In genomic region chr7:4144171-4144701, GRCh38 we compare ENCODE assay signal across 20 cellular contexts.
DNase-seq lines count a peak whose midpoint lies in the region; ATAC-seq, FAIRE-seq and TF ChIP-seq lines count a peak whose summit lies in the region.
"Had no signal": no experiment of that assay in that cellular context is flagged by ENCODE, and none has a peak within 500 bp of the region (broad histone marks: within the 10 kb centered on the region; RNA-seq: fewer than 3 reads in every experiment).

No MANE protein-coding gene starts in this region.

- H3K79me2 ChIP-seq in astrocyte (ENCODE audit: insufficient read depth, low read length): no peaks in the 10 kb centered on the region

- no peaks in the 10 kb centered on the region for H3K27me3 ChIP-seq in astrocyte (ENCODE audit: insufficient read depth, low read length)
- H3K27me3 ChIP-seq in stomach smooth muscle (ENCODE audit: control insufficient read depth in 1 of 2, insufficient read depth in 2 of 2, low read length in 2 of 2): no peaks in the 10 kb centered on the region
- H3K27me3 ChIP-seq: pancreas had no signal

- no peak overlapping the region for H3K27ac Mint-ChIP-seq in T-helper 2 cell treated with Interferon-gamma antibody and Interleukin-4, amounts not matched to agents 5 μg/mL and 100 μg/mL, for 36 hours
- H3K27ac Mint-ChIP-seq in astrocyte (ENCODE audit: unreplicated experiment) (no peak overlapping the region), mesothelial cell of epicardium (no peak overlapping the region)
- H3K27ac Mint-ChIP-seq: CD4-positive, CD25-positive, alpha-beta regulatory T cell; T-cell had no signal

- H3K4me3 ChIP-seq in astrocyte (ENCODE audit: insufficient read depth, low read depth, low read length) (no peak overlapping the region), stomach smooth muscle (ENCODE audit: low read length in 2 of 2) (peak overlapping the region; percentile 58 to 66)
- H3K4me3 ChIP-seq: lung, pancreas had no signal

- H3K9ac ChIP-seq in astrocyte (ENCODE audit: low read length): no peak overlapping the region
- H3K9ac ChIP-seq in stomach smooth muscle (ENCODE audit: low read length in 2 of 2): no peak overlapping the region

- peak overlapping the region; percentile 34 for H2AFZ ChIP-seq in astrocyte (ENCODE audit: low read depth, low read length)

- peak overlapping the region; percentile 34 for H3K4me3 Mint-ChIP-seq in T-helper 2 cell treated with Interferon-gamma antibody and Interleukin-4, amounts not matched to agents 5 μg/mL and 100 μg/mL, for 36 hours
- H3K4me3 Mint-ChIP-seq in astrocyte (ENCODE audit: unreplicated experiment): no peak overlapping the region
- peak overlapping the region; percentile 65 for H3K4me3 Mint-ChIP-seq in mesothelial cell of epicardium
- H3K4me3 Mint-ChIP-seq: CD4-positive, CD25-positive, alpha-beta regulatory T cell had no signal

- no peak overlapping the region for H3K27ac ChIP-seq in astrocyte (ENCODE audit: low read depth, low read length)
- H3K27ac ChIP-seq in stomach smooth muscle (ENCODE audit: low read length): no peak overlapping the region
- H3K27ac ChIP-seq: pancreas had no signal

- no peak for TF ChIP-seq CTCF in astrocyte (IDR thresholded peaks at IDR 0.05; ENCODE audit: insufficient read depth, low read depth, low read length)
- TF ChIP-seq CTCF in mesothelial cell of epicardium (IDR thresholded peaks at IDR 0.05; ENCODE audit: unreplicated experiment): no peak
- no peak for TF ChIP-seq CTCF in omental fat pad (IDR thresholded peaks at IDR 0.05)

- peak overlapping the region; percentile 63 for H3K4me2 ChIP-seq in astrocyte (ENCODE audit: low read length)

- H3K36me3 ChIP-seq in astrocyte (ENCODE audit: insufficient read depth, low read length) (no peaks in the 10 kb centered on the region), stomach smooth muscle (ENCODE audit: control insufficient read depth in 2 of 2, insufficient read depth in 2 of 2, low read length in 2 of 2) (no peaks in the 10 kb centered on the region)
- H3K36me3 ChIP-seq: pancreas had no signal

- ATAC-seq in omental fat pad (ENCODE audit: low FRiP score): no peak
- ATAC-seq in GM21515 (IDR thresholded peaks at IDR 0.05; ENCODE audit: unreplicated experiment): no peak
- ATAC-seq: activated CD4-positive, CD25-positive, alpha-beta regulatory T cell treated with anti-CD3 and anti-CD28 coated beads, Interleukin-2, amount 50 U/mL, for 24 hours; T-cell had no signal

- H3K9me3 Mint-ChIP-seq in T-helper 2 cell treated with Interferon-gamma antibody and Interleukin-4, amounts not matched to agents 5 μg/mL and 100 μg/mL, for 36 hours: no peaks in the 10 kb centered on the region
- H3K9me3 Mint-ChIP-seq in astrocyte (ENCODE audit: unreplicated experiment) (peaks cover 2% of the 10 kb centered on the region), mesothelial cell of epicardium (no peaks in the 10 kb centered on the region)
- H3K9me3 Mint-ChIP-seq: CD4-positive, CD25-positive, alpha-beta regulatory T cell; T-cell had no signal

- H3K4me1 Mint-ChIP-seq in T-helper 2 cell treated with Interferon-gamma antibody and Interleukin-4, amounts not matched to agents 5 μg/mL and 100 μg/mL, for 36 hours (ENCODE audit: low read depth): no peaks in the 10 kb centered on the region
- H3K4me1 Mint-ChIP-seq in astrocyte (ENCODE audit: low read depth, unreplicated experiment) (no peaks in the 10 kb centered on the region), mesothelial cell of epicardium (peaks cover 32% of the 10 kb centered on the region)

- no peaks in the 10 kb centered on the region for H4K20me1 ChIP-seq in astrocyte (ENCODE audit: insufficient read depth, low read length)

- DNase-seq in T-helper 2 cell treated with Interferon-gamma antibody and Interleukin-4, amounts not matched to agents 5 μg/mL and 100 μg/mL, for 36 hours (ENCODE audit: low spot score): no peak
- DNase-seq in T-helper 2 cell (no peak), astrocyte (ENCODE audit: low read depth) (no peak), mesothelial cell of epicardium (ENCODE audit: low spot score in 2 of 2, unreplicated experiment in 2 of 2) (no peak), omental fat pad (ENCODE audit: low spot score) (no peak), SW480 (ENCODE audit: low spot score) (no peak)
- DNase-seq: 8988T; CD4-positive, CD25-positive, alpha-beta regulatory T cell; EL; Kasumi-1; NCI-H1930; NCI-H748 treated with DMSO at 0.1 percent for 48 hours; stimulated activated CD4-positive, alpha-beta T cell treated with anti-CD3 and anti-CD28 coated beads, Interleukin-15, amount 100 ng/mL, for 24 hours; T-cell had no signal

- H3K4me1 ChIP-seq in astrocyte (ENCODE audit: insufficient read depth, low read length) (no peaks in the 10 kb centered on the region), stomach smooth muscle (ENCODE audit: control insufficient read depth, insufficient read depth, low read length) (peaks cover 13% of the 10 kb centered on the region)
- H3K4me1 ChIP-seq: pancreas had no signal

- no peaks in the 10 kb centered on the region for H3K36me3 Mint-ChIP-seq in T-helper 2 cell treated with Interferon-gamma antibody and Interleukin-4, amounts not matched to agents 5 μg/mL and 100 μg/mL, for 36 hours (ENCODE audit: low read depth)
- H3K36me3 Mint-ChIP-seq in astrocyte (ENCODE audit: low read depth, unreplicated experiment): no peaks in the 10 kb centered on the region
- H3K36me3 Mint-ChIP-seq in mesothelial cell of epicardium: no peaks in the 10 kb centered on the region
- H3K36me3 Mint-ChIP-seq: CD4-positive, CD25-positive, alpha-beta regulatory T cell; T-cell had no signal

- H3K9me3 ChIP-seq in astrocyte (ENCODE audit: insufficient read depth, low read depth, low read length) (no peaks in the 10 kb centered on the region), stomach smooth muscle (ENCODE audit: control insufficient read depth in 2 of 2, low read length in 2 of 2) (no peaks in the 10 kb centered on the region)
- H3K9me3 ChIP-seq: pancreas had no signal

- FAIRE-seq in astrocyte (lab: Jason Lieb, UNC): no peak
- FAIRE-seq: pancreas, RCC 7860 had no signal

- H3K27me3 Mint-ChIP-seq in T-helper 2 cell treated with Interferon-gamma antibody and Interleukin-4, amounts not matched to agents 5 μg/mL and 100 μg/mL, for 36 hours (ENCODE audit: low read depth): no peaks in the 10 kb centered on the region
- H3K27me3 Mint-ChIP-seq in astrocyte (ENCODE audit: low read depth, unreplicated experiment): peaks cover 72% of the 10 kb centered on the region
- no peaks in the 10 kb centered on the region for H3K27me3 Mint-ChIP-seq in mesothelial cell of epicardium (ENCODE audit: low read depth)
- H3K27me3 Mint-ChIP-seq: CD4-positive, CD25-positive, alpha-beta regulatory T cell had no signal
